In the genomic region with DNA sequence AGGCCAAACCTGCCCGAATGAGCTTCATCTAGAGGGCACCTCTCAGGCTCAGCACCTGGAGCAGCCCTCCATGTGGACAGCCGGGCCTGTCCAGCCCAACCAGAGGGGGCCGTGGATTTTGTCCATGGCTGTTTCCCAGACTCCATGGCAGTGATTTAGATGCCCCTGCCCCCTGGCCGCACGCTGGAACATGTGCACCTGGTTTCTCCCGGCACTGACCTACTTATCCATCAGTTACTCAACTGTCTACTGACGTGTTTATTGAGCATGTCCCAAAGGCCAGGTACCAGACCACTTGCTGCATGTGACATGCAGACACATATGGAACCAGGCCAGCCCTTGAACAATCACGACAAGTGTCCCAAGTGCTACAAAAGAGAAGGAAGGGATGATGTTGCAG, we compare ENCODE assay signal across 7 cellular contexts. TPM values are rescaled to one million over a fixed set of nuclear protein-coding genes. Genes with fewer than 3 reads are reported as not detected.
"Had no signal": no experiment of that assay in that cellular context is flagged by ENCODE, and none has a peak within 500 bp of the region (broad histone marks: within the 10 kb centered on the region; RNA-seq: fewer than 3 reads in every experiment).

No MANE protein-coding gene starts in this region.

RNA-seq across cellular contexts. Expression of a gene that starts 43.1 kb away (rescaled TPM):
- total RNA-seq: subcutaneous adipose tissue had no signal

RNA-seq across cellular contexts. Expression of a gene that starts 47.6 kb away (rescaled TPM):
- total RNA-seq: thoracic aorta, thyroid gland, upper lobe of right lung, ureter, uterus had no signal
- polyA plus RNA-seq: urinary bladder had no signal
